In the genomic region with DNA sequence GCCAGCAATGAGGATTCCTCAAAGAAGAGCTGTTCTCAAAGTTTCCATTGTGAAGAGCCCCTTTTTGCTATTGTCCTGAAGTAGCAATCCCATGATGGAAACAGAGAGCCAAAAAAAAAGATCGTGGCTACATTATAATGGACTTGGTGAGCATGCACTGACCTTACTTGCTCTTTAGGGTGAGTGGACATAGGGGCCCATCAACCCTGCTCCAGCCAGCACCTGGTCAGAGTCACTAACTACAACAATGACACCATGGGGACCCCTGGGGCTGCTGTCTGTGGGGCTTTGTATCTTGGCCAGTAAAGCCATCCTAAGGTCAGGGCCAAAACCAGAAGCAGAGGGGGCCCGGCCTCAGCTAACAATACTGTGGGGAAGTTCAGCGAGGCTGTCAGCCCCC, we compare ENCODE assay signal across 1 cellular context.
TF ChIP-seq lines count a peak whose summit lies in the region.

No MANE protein-coding gene starts in this region.

TF ChIP-seq in HepG2, 621 proteins besides CTCF, POLR2A, EP300 and RAD21 (continued from another document):
- TF ChIP-seq ZNF777 (CRISPR knock-in tag; IDR thresholded peaks at IDR 0.05) (no peak), SOX6 (IDR thresholded peaks at IDR 0.05) (no peak), SOX6 (CRISPR knock-in tag; IDR thresholded peaks at IDR 0.05) (peak; percentile 48), SP5 (CRISPR knock-in tag; IDR thresholded peaks at IDR 0.05; ENCODE audit: borderline replicate concordance, low read depth) (no peak), ZNF101 (CRISPR knock-in tag; IDR thresholded peaks at IDR 0.05; ENCODE audit: borderline replicate concordance, low read depth) (no peak), ZNF788 (CRISPR knock-in tag; IDR thresholded peaks at IDR 0.05; ENCODE audit: borderline replicate concordance) (no peak), ZNF674 (CRISPR knock-in tag; IDR thresholded peaks at IDR 0.05; ENCODE audit: low read depth) (no peak), RARA (CRISPR knock-in tag; IDR thresholded peaks at IDR 0.05) (peak; percentile 33; the same call in 1 of the 2 replicates), ZNF230 (CRISPR knock-in tag; IDR thresholded peaks at IDR 0.05) (no peak), HOXA7 (CRISPR knock-in tag; IDR thresholded peaks at IDR 0.05) (no peak), MTA1 (CRISPR knock-in tag; IDR thresholded peaks at IDR 0.05; ENCODE audit: borderline replicate concordance) (no peak), POLR2AphosphoS2 (IDR thresholded peaks at IDR 0.05; ENCODE audit: low read depth, low read length) (no peak), SIN3A (IDR thresholded peaks at IDR 0.05; ENCODE audit: borderline replicate concordance, low read depth, low read length) (no peak), ZFP62 (CRISPR knock-in tag; IDR thresholded peaks at IDR 0.05) (no peak), IRX3 (CRISPR knock-in tag; IDR thresholded peaks at IDR 0.05; ENCODE audit: borderline replicate concordance, low read depth) (no peak)
- TF ChIP-seq, protein P1, sequence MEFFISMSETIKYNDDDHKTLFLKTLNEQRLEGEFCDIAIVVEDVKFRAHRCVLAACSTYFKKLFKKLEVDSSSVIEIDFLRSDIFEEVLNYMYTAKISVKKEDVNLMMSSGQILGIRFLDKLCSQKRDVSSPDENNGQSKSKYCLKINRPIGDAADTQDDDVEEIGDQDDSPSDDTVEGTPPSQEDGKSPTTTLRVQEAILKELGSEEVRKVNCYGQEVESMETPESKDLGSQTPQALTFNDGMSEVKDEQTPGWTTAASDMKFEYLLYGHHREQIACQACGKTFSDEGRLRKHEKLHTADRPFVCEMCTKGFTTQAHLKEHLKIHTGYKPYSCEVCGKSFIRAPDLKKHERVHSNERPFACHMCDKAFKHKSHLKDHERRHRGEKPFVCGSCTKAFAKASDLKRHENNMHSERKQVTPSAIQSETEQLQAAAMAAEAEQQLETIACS (CRISPR knock-in tag; IDR thresholded peaks at IDR 0.05): no peak
- TF ChIP-seq, protein P2, sequence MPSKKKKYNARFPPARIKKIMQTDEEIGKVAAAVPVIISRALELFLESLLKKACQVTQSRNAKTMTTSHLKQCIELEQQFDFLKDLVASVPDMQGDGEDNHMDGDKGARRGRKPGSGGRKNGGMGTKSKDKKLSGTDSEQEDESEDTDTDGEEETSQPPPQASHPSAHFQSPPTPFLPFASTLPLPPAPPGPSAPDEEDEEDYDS (CRISPR knock-in tag; IDR thresholded peaks at IDR 0.05): no peak
- TF ChIP-seq, protein P3, sequence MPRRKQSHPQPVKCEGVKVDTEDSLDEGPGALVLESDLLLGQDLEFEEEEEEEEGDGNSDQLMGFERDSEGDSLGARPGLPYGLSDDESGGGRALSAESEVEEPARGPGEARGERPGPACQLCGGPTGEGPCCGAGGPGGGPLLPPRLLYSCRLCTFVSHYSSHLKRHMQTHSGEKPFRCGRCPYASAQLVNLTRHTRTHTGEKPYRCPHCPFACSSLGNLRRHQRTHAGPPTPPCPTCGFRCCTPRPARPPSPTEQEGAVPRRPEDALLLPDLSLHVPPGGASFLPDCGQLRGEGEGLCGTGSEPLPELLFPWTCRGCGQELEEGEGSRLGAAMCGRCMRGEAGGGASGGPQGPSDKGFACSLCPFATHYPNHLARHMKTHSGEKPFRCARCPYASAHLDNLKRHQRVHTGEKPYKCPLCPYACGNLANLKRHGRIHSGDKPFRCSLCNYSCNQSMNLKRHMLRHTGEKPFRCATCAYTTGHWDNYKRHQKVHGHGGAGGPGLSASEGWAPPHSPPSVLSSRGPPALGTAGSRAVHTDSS (CRISPR knock-in tag; conservative IDR thresholded peaks at IDR 0.05): no peak
- TF ChIP-seq, protein P4, sequence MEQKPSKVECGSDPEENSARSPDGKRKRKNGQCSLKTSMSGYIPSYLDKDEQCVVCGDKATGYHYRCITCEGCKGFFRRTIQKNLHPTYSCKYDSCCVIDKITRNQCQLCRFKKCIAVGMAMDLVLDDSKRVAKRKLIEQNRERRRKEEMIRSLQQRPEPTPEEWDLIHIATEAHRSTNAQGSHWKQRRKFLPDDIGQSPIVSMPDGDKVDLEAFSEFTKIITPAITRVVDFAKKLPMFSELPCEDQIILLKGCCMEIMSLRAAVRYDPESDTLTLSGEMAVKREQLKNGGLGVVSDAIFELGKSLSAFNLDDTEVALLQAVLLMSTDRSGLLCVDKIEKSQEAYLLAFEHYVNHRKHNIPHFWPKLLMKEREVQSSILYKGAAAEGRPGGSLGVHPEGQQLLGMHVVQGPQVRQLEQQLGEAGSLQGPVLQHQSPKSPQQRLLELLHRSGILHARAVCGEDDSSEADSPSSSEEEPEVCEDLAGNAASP (CRISPR knock-in tag; IDR thresholded peaks at IDR 0.05; ENCODE audit: borderline replicate concordance): peak; percentile 77; the same call in 1 of the 2 replicates
- TF ChIP-seq, protein P5, sequence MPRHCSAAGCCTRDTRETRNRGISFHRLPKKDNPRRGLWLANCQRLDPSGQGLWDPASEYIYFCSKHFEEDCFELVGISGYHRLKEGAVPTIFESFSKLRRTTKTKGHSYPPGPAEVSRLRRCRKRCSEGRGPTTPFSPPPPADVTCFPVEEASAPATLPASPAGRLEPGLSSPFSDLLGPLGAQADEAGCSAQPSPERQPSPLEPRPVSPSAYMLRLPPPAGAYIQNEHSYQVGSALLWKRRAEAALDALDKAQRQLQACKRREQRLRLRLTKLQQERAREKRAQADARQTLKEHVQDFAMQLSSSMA (CRISPR knock-in tag; IDR thresholded peaks at IDR 0.05): no peak
- TF ChIP-seq, protein P6, sequence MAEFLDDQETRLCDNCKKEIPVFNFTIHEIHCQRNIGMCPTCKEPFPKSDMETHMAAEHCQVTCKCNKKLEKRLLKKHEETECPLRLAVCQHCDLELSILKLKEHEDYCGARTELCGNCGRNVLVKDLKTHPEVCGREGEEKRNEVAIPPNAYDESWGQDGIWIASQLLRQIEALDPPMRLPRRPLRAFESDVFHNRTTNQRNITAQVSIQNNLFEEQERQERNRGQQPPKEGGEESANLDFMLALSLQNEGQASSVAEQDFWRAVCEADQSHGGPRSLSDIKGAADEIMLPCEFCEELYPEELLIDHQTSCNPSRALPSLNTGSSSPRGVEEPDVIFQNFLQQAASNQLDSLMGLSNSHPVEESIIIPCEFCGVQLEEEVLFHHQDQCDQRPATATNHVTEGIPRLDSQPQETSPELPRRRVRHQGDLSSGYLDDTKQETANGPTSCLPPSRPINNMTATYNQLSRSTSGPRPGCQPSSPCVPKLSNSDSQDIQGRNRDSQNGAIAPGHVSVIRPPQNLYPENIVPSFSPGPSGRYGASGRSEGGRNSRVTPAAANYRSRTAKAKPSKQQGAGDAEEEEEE (CRISPR knock-in tag; IDR thresholded peaks at IDR 0.05; ENCODE audit: borderline replicate concordance): no peak
